In genomic region chr2:54122939-54123338, GRCh38 we compare ENCODE assay signal across 13 cellular contexts. TPM values are rescaled to one million over a fixed set of nuclear protein-coding genes. Genes with fewer than 3 reads are reported as not detected.
A peak's percentile ranks its signal among the peaks of the same experiment; 100 is the strongest.
DNase-seq lines count a peak whose midpoint lies in the region; ATAC-seq, FAIRE-seq and TF ChIP-seq lines count a peak whose summit lies in the region.
"Had no signal": no experiment of that assay in that cellular context is flagged by ENCODE, and none has a peak within 500 bp of the region (broad histone marks: within the 10 kb centered on the region; RNA-seq: fewer than 3 reads in every experiment).

No MANE protein-coding gene starts in this region.

- TF ChIP-seq CTCF in A549 (IDR thresholded peaks at IDR 0.05) (no peak), upper lobe of right lung (IDR thresholded peaks at IDR 0.05) (no peak)

- H3K9me3 Mint-ChIP-seq in CD8-positive, alpha-beta memory T cell, result peaks cover 0 to 4% (median 0%) of the 10 kb centered on the region in 5 donors

- WGBS in A549 (ENCODE audit: missing lambda C conversion rate), result 48% methylated on average over 4 of the region's 4 CpGs

- no peak for TF ChIP-seq EP300 in A549 (IDR thresholded peaks at IDR 0.05)

- peak; percentile 24 to 31 for DNase-seq in A549 (ENCODE audit: low read depth in 1 of 2, low spot score in 1 of 2)
- peak; percentile 59 for DNase-seq in HTR-8/SVneo (ENCODE audit: insufficient read length, low spot score)
- peak; percentile 58 for DNase-seq in cerebellum (ENCODE audit: low spot score)
- peak; percentile 6 to 58 for DNase-seq in lung microvascular endothelial cell (ENCODE audit: low read depth in 2 of 2)
- DNase-seq in DMS79 (lab: John Stamatoyannopoulos, UW), result no peak
- DNase-seq in CD8-positive, alpha-beta memory T cell, result no peak
- DNase-seq in upper lobe of right lung, result no peak
- DNase-seq in stimulated activated CD4-positive, alpha-beta T cell treated with anti-CD3 and anti-CD28 coated beads, Interleukin-4, amount 100 ng/mL, for 24 hours, result no peak
- DNase-seq: activated T-cell treated with anti-CD3 and anti-CD28 coated beads, Interleukin-2, amount 50 U/mL, for 72 hours; H9; mesendoderm; upper lobe of left lung had no signal

- no peak overlapping the region for H3K4me3 Mint-ChIP-seq in CD8-positive, alpha-beta memory T cell
- H3K4me3 Mint-ChIP-seq: activated T-cell treated with anti-CD3 and anti-CD28 coated beads, Interleukin-2, amount 50 U/mL, for 72 hours; B cell; H9 had no signal

- TF ChIP-seq POLR2A in A549 (IDR thresholded peaks at IDR 0.05; ENCODE audit: low read length), result no peak

- CTCF ChIA-PET in A549 (lab: Yijun Ruan, JAX), result interaction anchor here (1.1 kb wide), 1 partner anchor 581 kb away, joined by 3 read pairs; no protein-coding TSS in a partner anchor
- CTCF ChIA-PET in CD8-positive, alpha-beta memory T cell (lab: Charles Lee), result no interaction called here

- H3K36me3 ChIP-seq in CD8-positive, alpha-beta memory T cell (ENCODE audit: insufficient read depth, low read length), result no peaks in the 10 kb centered on the region
- no peaks in the 10 kb centered on the region for H3K36me3 ChIP-seq in upper lobe of right lung
- H3K36me3 ChIP-seq: upper lobe of left lung had no signal

- H3K27me3 Mint-ChIP-seq in CD8-positive, alpha-beta memory T cell, result peaks cover 0 to 2% of the 10 kb centered on the region in 2 donors
- H3K27me3 Mint-ChIP-seq: B cell had no signal

- peak overlapping the region; percentile 51 for H3K4me2 ChIP-seq in A549

- peaks cover 10 to 21% (median 17%) of the 10 kb centered on the region in 3 donors for H3K36me3 Mint-ChIP-seq in CD8-positive, alpha-beta memory T cell

- intact Hi-C loops in upper lobe of right lung (cut with DNase I), result no loop called here

- H3K4me1 ChIP-seq in A549, result peaks cover 13% of the 10 kb centered on the region
- H3K4me1 ChIP-seq in CD8-positive, alpha-beta memory T cell (ENCODE audit: insufficient read depth, low read length), result no peaks in the 10 kb centered on the region
- H3K4me1 ChIP-seq in upper lobe of right lung, result no peaks in the 10 kb centered on the region
- H3K4me1 ChIP-seq: upper lobe of left lung had no signal

- H3K27ac ChIP-seq in A549, result peak overlapping the region in 1 of 2 experiments; percentile 2; a peak in 1 of 6 replicates
- H3K27ac ChIP-seq in CD8-positive, alpha-beta memory T cell (ENCODE audit: low read depth, low read length), result no peak overlapping the region
- no peak overlapping the region for H3K27ac ChIP-seq in upper lobe of right lung
- H3K27ac ChIP-seq: upper lobe of left lung had no signal

- FAIRE-seq in A549 (lab: Jason Lieb, UNC) (no peak), HTR-8/SVneo (lab: Jason Lieb, UNC) (peak; percentile 76)

- no peak for TF ChIP-seq RAD21 in A549 (conservative IDR thresholded peaks at IDR 0.05 in 1 of 2, IDR thresholded peaks at IDR 0.05 in 1 of 2)

- ATAC-seq in A549, result peak; percentile 83 to 84
- no peak for ATAC-seq in upper lobe of right lung
- ATAC-seq: activated T-cell treated with anti-CD3 and anti-CD28 coated beads, Interleukin-2, amount 50 U/mL, for 72 hours had no signal

- H3K4me1 Mint-ChIP-seq in CD8-positive, alpha-beta memory T cell, result peaks cover 0 to 1% (median 0%) of the 10 kb centered on the region in 3 donors
- H3K4me1 Mint-ChIP-seq: B cell, H9 had no signal

- no peak overlapping the region for H3K4me3 ChIP-seq in A549
- H3K4me3 ChIP-seq in CD8-positive, alpha-beta memory T cell (ENCODE audit: low read length), result no peak overlapping the region
- H3K4me3 ChIP-seq in upper lobe of right lung, result no peak overlapping the region
- H3K4me3 ChIP-seq: upper lobe of left lung had no signal

- no peak overlapping the region for H3K27ac Mint-ChIP-seq in CD8-positive, alpha-beta memory T cell
- H3K27ac Mint-ChIP-seq: activated T-cell treated with anti-CD3 and anti-CD28 coated beads, Interleukin-2, amount 50 U/mL, for 72 hours; B cell; H9 had no signal

- H3K9me3 ChIP-seq in A549, result no peaks in the 10 kb centered on the region
- H3K9me3 ChIP-seq in CD8-positive, alpha-beta memory T cell (ENCODE audit: low read length), result peaks cover 3% of the 10 kb centered on the region
- H3K9me3 ChIP-seq in upper lobe of right lung, result no peaks in the 10 kb centered on the region

- POLR2A ChIA-PET in A549 (lab: Yijun Ruan, JAX), result interaction anchor here (0.5 kb wide), 1 partner anchor 20 kb away, joined by 9 read pairs; no protein-coding TSS in a partner anchor
- POLR2A ChIA-PET in CD8-positive, alpha-beta memory T cell (lab: Charles Lee), result no interaction called here

- H3K27me3 ChIP-seq in CD8-positive, alpha-beta memory T cell (ENCODE audit: insufficient read depth, low read length, poor library complexity, severe bottlenecking), result no peaks in the 10 kb centered on the region
- H3K27me3 ChIP-seq in upper lobe of right lung, result no peaks in the 10 kb centered on the region
- H3K27me3 ChIP-seq: upper lobe of left lung had no signal

TF ChIP-seq in A549, 52 proteins besides CTCF, POLR2A, EP300 and RAD21:
- TF ChIP-seq ZNF302 (CRISPR knock-in tag; IDR thresholded peaks at IDR 0.05), result no peak
- no peak for TF ChIP-seq HOXB13 (CRISPR knock-in tag; IDR thresholded peaks at IDR 0.05; ENCODE audit: low read depth)
- TF ChIP-seq SREBF2 (IDR thresholded peaks at IDR 0.05), result no peak
- TF ChIP-seq RARB (CRISPR knock-in tag; IDR thresholded peaks at IDR 0.05), result no peak
- no peak for TF ChIP-seq FOSL2 (IDR thresholded peaks at IDR 0.05)
- TF ChIP-seq FOSL2 (CRISPR knock-in tag; IDR thresholded peaks at IDR 0.05), result peak; percentile 32; the same call in 1 of the 2 replicates
- no peak for TF ChIP-seq POLR2AphosphoS2 (conservative IDR thresholded peaks at IDR 0.05; ENCODE audit: low read length)
- no peak for TF ChIP-seq RNF2 (IDR thresholded peaks at IDR 0.05; ENCODE audit: borderline replicate concordance, low read depth)

RNA-seq across cellular contexts. Expression of gene ACYP2, which starts 7.5 kb away (rescaled TPM):
- polyA plus RNA-seq in A549 (2011; rRNA removed) (8.5 and 10.0 TPM in 2 replicates), A549 (2017; fragmentation: RNase III; extraction: RNeasy Plus Mini Kit Qiagen cat#74134 plus additional on column Dnase treatment) (10.0 to 11.4 TPM (median 11.3 TPM) in 3 replicates)
- polyA plus RNA-seq in A549 (2012; cell fraction: cytosol; rRNA removed), result 4.6 and 6.1 TPM in 2 replicates
- polyA plus RNA-seq in A549 (2012; cell fraction: nucleus; rRNA removed), result 1.9 and 2.4 TPM in 2 replicates
- polyA minus RNA-seq in A549 (2011; rRNA and poly(A)+ RNA removed), result 4.0 and 5.1 TPM in 2 replicates
- total RNA-seq in cerebellum (21.6 TPM), lung microvascular endothelial cell (5.0 and 8.7 TPM in 2 replicates), upper lobe of right lung (14.0 TPM)
- 10 to 100 TPM in 1 of 2 experiments, 1 to 10 TPM in 1; 8.8 to 10.3 TPM for total RNA-seq in CD8-positive, alpha-beta memory T cell
- polyA plus RNA-seq in CD8-positive, alpha-beta memory T cell, result 12.6 TPM

Comparison
In these comparisons a context has a peak if more than half of its experiments do, and no peak if none do; other contexts are left out.
1. DNase-seq: peak in A549 (2 of 2), HTR-8/SVneo (single experiment), cerebellum (single experiment) and lung microvascular endothelial cell (2 of 2); none in DMS79 (single experiment), CD8-positive, alpha-beta memory T cell (0 of 5), upper lobe of right lung (single experiment) and stimulated activated CD4-positive, alpha-beta T cell treated with anti-CD3 and anti-CD28 coated beads, Interleukin-4, amount 100 ng/mL, for 24 hours (single experiment).